ENCODE assay signal across 9 cellular contexts in the genomic region with DNA sequence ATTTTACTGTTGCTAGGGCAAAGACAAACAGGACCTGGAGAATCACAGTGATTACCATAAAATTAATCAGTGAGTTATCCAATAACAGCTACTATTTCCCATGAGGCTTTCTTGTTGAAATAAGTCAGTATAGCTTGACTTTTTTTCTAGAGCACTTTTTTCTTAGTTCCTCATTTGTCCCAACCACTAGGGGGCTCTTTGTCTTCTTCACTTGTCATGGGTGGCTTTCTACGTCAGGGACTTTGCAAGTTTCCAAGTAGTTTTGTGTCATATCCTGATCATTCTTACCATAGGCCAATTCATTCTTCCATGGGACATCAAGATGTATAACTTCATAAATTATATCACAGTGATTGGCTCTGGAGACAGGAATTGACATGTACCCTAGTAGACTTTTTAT.
DNase-seq lines count a peak whose midpoint lies in the region; ATAC-seq and TF ChIP-seq lines count a peak whose summit lies in the region.
"Had no signal": no experiment of that assay in that cellular context is flagged by ENCODE, and none has a peak within 500 bp of the region (broad histone marks: within the 10 kb centered on the region; RNA-seq: fewer than 3 reads in every experiment).

No MANE protein-coding gene starts in this region.

- DNase-seq in heart right ventricle: no peak
- no peak for DNase-seq in Right ventricle myocardium inferior (ENCODE audit: missing footprints)
- peak; percentile 32 for DNase-seq in PC-3
- DNase-seq in foreskin keratinocyte: peak in 1 of 2 donors; percentile 17
- DNase-seq in stimulated activated CD4-positive, alpha-beta T cell treated with anti-CD3 and anti-CD28 coated beads, Interleukin-2, amount 100 ng/mL, for 48 hours: no peak
- no peak for DNase-seq in stimulated activated CD4-positive, alpha-beta T cell treated with anti-CD3 and anti-CD28 coated beads, Interleukin-2, amount 100 ng/mL, for 24 hours
- DNase-seq in NCI-H1694 (lab: John Stamatoyannopoulos, UW): no peak
- DNase-seq: activated naive CD4-positive, alpha-beta T cell treated with anti-CD3 and anti-CD28 coated beads, Interleukin-2, amount 50 U/mL, for 16 hours had no signal

- WGBS in heart right ventricle, 2 donors: 36 to 63% methylated on average over 1 of the region's 1 CpG

- H3K79me2 ChIP-seq in PC-3 (ENCODE audit: low read length): no peaks in the 10 kb centered on the region

- H2AFZ ChIP-seq in PC-3 (ENCODE audit: low read length): no peak overlapping the region

- H3K9ac ChIP-seq in PC-3 (ENCODE audit: low read length): no peak overlapping the region

- POLR2A ChIA-PET in PC-3 (lab: Charles Lee; ENCODE audit: unreplicated experiment): no interaction called here

- H3K36me3 ChIP-seq in heart right ventricle (no peaks in the 10 kb centered on the region), PC-3 (ENCODE audit: low read depth, low read length) (no peaks in the 10 kb centered on the region)

- no peaks in the 10 kb centered on the region for H3K9me3 ChIP-seq in heart right ventricle
- H3K9me3 ChIP-seq in PC-3 (ENCODE audit: low read length): no peaks in the 10 kb centered on the region

- intact Hi-C loops in heart right ventricle (cut with DNase I) (no loop called here), Right ventricle myocardium inferior (cut with DNase I) (no loop called here), PC-3 (cut with micrococcal nuclease) (no loop called here)

- H3K4me3 ChIP-seq in heart right ventricle (no peak overlapping the region), PC-3 (ENCODE audit: low read length) (no peak overlapping the region)

- no TSS peak for BruUV-seq in PC-3 (replicated peaks; lab: Mats Ljungman, UMichigan)

- H3K4me2 ChIP-seq in PC-3 (ENCODE audit: low read length): no peak overlapping the region

- H3K27me3 ChIP-seq in heart right ventricle (peaks cover 0 to 3% (median 0%) of the 10 kb centered on the region in 7 donors), PC-3 (ENCODE audit: low read length) (no peaks in the 10 kb centered on the region), foreskin keratinocyte (no peaks in the 10 kb centered on the region)

- TF ChIP-seq CTCF in heart right ventricle (IDR thresholded peaks at IDR 0.05) (peak in 6 of 9 donors; percentile 17 to 41 (median 31)), PC-3 (conservative IDR thresholded peaks at IDR 0.05; ENCODE audit: low read depth, low read length) (peak; percentile 53; the same call in 1 of the 2 replicates), foreskin keratinocyte (conservative IDR thresholded peaks at IDR 0.05) (peak; percentile 62)

- H3K27ac ChIP-seq in heart right ventricle (no peak overlapping the region), PC-3 (ENCODE audit: low read length) (no peak overlapping the region), foreskin keratinocyte (no peak overlapping the region)

- no peaks in the 10 kb centered on the region for H4K20me1 ChIP-seq in PC-3 (ENCODE audit: low read length)

- CTCF ChIA-PET in PC-3 (lab: Charles Lee): no interaction called here

- H3F3A ChIP-seq in PC-3 (ENCODE audit: low read length, unreplicated experiment): no peaks in the 10 kb centered on the region

- no peaks in the 10 kb centered on the region for H3K9me2 ChIP-seq in PC-3 (replicated peaks; ENCODE audit: low read length)

- ATAC-seq in heart right ventricle (no peak), Right ventricle myocardium inferior (no peak), PC-3 (no peak), foreskin keratinocyte (no peak)
- no peak for ATAC-seq in activated CD4-positive, CD25-positive, alpha-beta regulatory T cell treated with anti-CD3 and anti-CD28 coated beads, Interleukin-2, amount 50 U/mL, for 24 hours

- H3K4me1 ChIP-seq in heart right ventricle (no peaks in the 10 kb centered on the region), PC-3 (ENCODE audit: insufficient read depth, low read length) (no peaks in the 10 kb centered on the region), foreskin keratinocyte (no peaks in the 10 kb centered on the region)
